29 cellular contexts compared by ENCODE assay signal in the genomic region with DNA sequence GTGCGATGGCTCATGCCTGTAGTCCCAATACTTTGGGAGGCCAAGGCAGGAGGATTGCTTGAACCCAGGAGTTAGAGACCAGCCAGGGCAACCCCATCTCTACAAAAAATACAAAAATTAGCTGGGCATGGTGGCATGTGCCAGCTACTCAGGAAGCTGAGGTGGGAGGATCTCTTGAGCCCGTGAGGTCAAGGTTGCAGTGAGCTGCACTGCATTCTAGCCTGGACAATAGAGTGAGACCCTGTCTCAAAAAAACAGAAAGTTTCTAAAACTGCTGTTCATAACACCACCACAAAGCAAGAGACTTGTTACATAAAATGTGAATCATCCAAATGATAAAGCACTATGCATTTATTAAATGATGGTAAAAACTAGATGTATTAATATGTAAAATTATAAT.
"Had no signal": no experiment of that assay in that cellular context is flagged by ENCODE, and none has a peak within 500 bp of the region (broad histone marks: within the 10 kb centered on the region; RNA-seq: fewer than 3 reads in every experiment).

No MANE protein-coding gene starts in this region.

- DNase-seq: activated CD4-positive, alpha-beta memory T cell treated with anti-CD3 and anti-CD28 coated beads, Interleukin-2, amount 10 ng/mL, durations not matched to agents 7 days and 5 days; activated CD4-positive, alpha-beta T cell treated with anti-CD3 and anti-CD28 coated beads for 36 hours; activated CD4-positive, alpha-beta T cell treated with anti-CD3 and anti-CD28 coated beads, Interleukin-2, amount 10 ng/mL, durations not matched to agents 7 days and 5 days; activated CD4-positive, alpha-beta T cell treated with anti-CD3 and anti-CD28 coated beads, Interleukin-2, amount 50 U/mL, for 4 hours; activated CD4-positive, CD25-positive, alpha-beta regulatory T cell; activated CD4-positive, CD25-positive, alpha-beta regulatory T cell treated with anti-CD3 and anti-CD28 coated beads, Interleukin-2, amount 50 U/mL, for 72 hours; activated CD8-positive, alpha-beta memory T cell treated with anti-CD3 and anti-CD28 coated beads, Interleukin-2, amount 50 U/mL, for 48 hours; activated gamma-delta T cell; activated naive CD4-positive, alpha-beta T cell; activated naive CD4-positive, alpha-beta T cell treated with anti-CD3 and anti-CD28 coated beads, Interleukin-2, amount 10 ng/mL, durations not matched to agents 7 days and 5 days; activated naive CD8-positive, alpha-beta T cell treated with anti-CD3 and anti-CD28 coated beads, Interleukin-2, amount 10 ng/mL, durations not matched to agents 7 days and 5 days; activated T-cell treated with anti-CD3 and anti-CD28 coated beads for 4 hours; activated T-cell treated with anti-CD3 and anti-CD28 coated beads, Interleukin-2, amount 50 U/mL, for 24 hours; activated T-cell treated with anti-CD3 and anti-CD28 coated beads, Interleukin-2, amount 50 U/mL, for 72 hours; brain microvascular endothelial cell; dorsolateral prefrontal cortex; effector memory CD4-positive, alpha-beta T cell; endodermal cell; foreskin fibroblast; head of caudate nucleus; T-helper 1 cell; T-helper 17 cell; T1000 had no signal

- H3K9me3 ChIP-seq: ascending aorta had no signal

- H3K27me3 ChIP-seq: ascending aorta, brain microvascular endothelial cell, dorsolateral prefrontal cortex had no signal

- H3K4me3 ChIP-seq: ascending aorta, coronary artery, dorsolateral prefrontal cortex had no signal

- FAIRE-seq: bronchial epithelial cell, frontal cortex had no signal

- H3K36me3 ChIP-seq: ascending aorta, brain microvascular endothelial cell had no signal

- H3K27ac ChIP-seq: ascending aorta, brain microvascular endothelial cell, coronary artery, dorsolateral prefrontal cortex had no signal

- ATAC-seq: activated CD4-positive, alpha-beta T cell treated with anti-CD3 and anti-CD28 coated beads for 36 hours; activated naive CD4-positive, alpha-beta T cell treated with anti-CD3 and anti-CD28 coated beads, Interleukin-2, amount 50 U/mL, for 72 hours; activated T-cell treated with anti-CD3 and anti-CD28 coated beads, Interleukin-2, amount 50 U/mL, for 72 hours; esophagus mucosa; T-helper 17 cell had no signal
